ENCODE assay signal across 8 cellular contexts in genomic region chr22:50326959-50327710, GRCh38. TPM values are rescaled to one million over a fixed set of nuclear protein-coding genes. Genes with fewer than 3 reads are reported as not detected.
DNase-seq lines count a peak whose midpoint lies in the region; ATAC-seq and TF ChIP-seq lines count a peak whose summit lies in the region.

TSS of gene DENND6B (minus strand) at chr22:50327012. CDS start at chr22:50326988, 24 bp downstream.

- peaks cover 11% of the 10 kb centered on the region for H3K4me1 ChIP-seq in mucosa of descending colon (ENCODE audit: low read depth)

- H3K36me3 ChIP-seq in mucosa of descending colon (ENCODE audit: low read depth) = no peaks in the 10 kb centered on the region

- H3K4me3 ChIP-seq in mucosa of descending colon = peak within 1 kb of the TSS; percentile 50

- DNase-seq in Ammon's horn (ENCODE audit: low spot score) (peak; percentile 85), NOMO-1 treated with dmso at 0.1 percent for 144 hours (lab: John Stamatoyannopoulos, UW; ENCODE audit: unreplicated experiment) (peak; percentile 63), activated T-cell treated with anti-CD3 and anti-CD28 coated beads for 24 hours (ENCODE audit: low read depth) (peak; percentile 48), epithelial cell of prostate (ENCODE audit: low read depth, low spot score) (no peak), mucosa of descending colon (peak; percentile 83 to 89 (median 85))
- DNase-seq in stimulated activated CD8-positive, alpha-beta memory T cell treated with anti-CD3 and anti-CD28 coated beads, Interleukin-4, amount 100 ng/mL, for 48 hours = peak; percentile 77

- no peaks in the 10 kb centered on the region for H3K9me3 ChIP-seq in mucosa of descending colon

- intact Hi-C loops in mucosa of descending colon (cut with DNase I, micrococcal nuclease) = loop anchor here in 1 of 2 donors (5.0 kb wide), 1 partner anchor 50 kb away; no protein-coding TSS in a partner anchor

- peak within 1 kb of the TSS; percentile 51 for H3K27ac ChIP-seq in epithelial cell of prostate

- peak; percentile 72 for TF ChIP-seq CTCF in mucosa of descending colon (IDR thresholded peaks at IDR 0.05)

- ATAC-seq in GM19025 (IDR thresholded peaks at IDR 0.05; ENCODE audit: low read depth, unreplicated experiment) (peak; percentile 89), HG03439 (IDR thresholded peaks at IDR 0.05; ENCODE audit: unreplicated experiment) (peak; percentile 84), mucosa of descending colon (peak; percentile 97)

RNA-seq across cellular contexts. Expression of gene DENND6B, which starts in this region (rescaled TPM):
- 1 to 10 TPM; 2.8 to 6.3 (median 5.2) TPM for total RNA-seq in mucosa of descending colon
